In genomic region chr17:29640981-29641642, GRCh38 we compare ENCODE assay signal across 10 cellular contexts. TPM values are rescaled to one million over a fixed set of nuclear protein-coding genes. Genes with fewer than 3 reads are reported as not detected.
DNase-seq lines count a peak whose midpoint lies in the region; ATAC-seq, FAIRE-seq and TF ChIP-seq lines count a peak whose summit lies in the region.
"Had no signal": no experiment of that assay in that cellular context is flagged by ENCODE, and none has a peak within 500 bp of the region (broad histone marks: within the 10 kb centered on the region; RNA-seq: fewer than 3 reads in every experiment).

No MANE protein-coding gene starts in this region.

- peaks cover 0 to 74% of the 10 kb centered on the region in 2 donors for H3K4me1 ChIP-seq in right atrium auricular region
- H3K4me1 ChIP-seq in breast epithelium, result peaks cover 0 to 11% of the 10 kb centered on the region in 2 donors
- peaks cover 67% of the 10 kb centered on the region for H3K4me1 ChIP-seq in upper lobe of right lung

- H3K27me3 ChIP-seq in right atrium auricular region, result no peaks in the 10 kb centered on the region
- H3K27me3 ChIP-seq in breast epithelium, result no peaks in the 10 kb centered on the region
- H3K27me3 ChIP-seq in upper lobe of right lung, result no peaks in the 10 kb centered on the region

- H3K27ac Mint-ChIP-seq in naive B cell, result peak overlapping the region in 4 of 6 donors; percentile 59 to 79 (median 68)

- H3K36me3 Mint-ChIP-seq in naive B cell, result peaks cover 0 to 18% of the 10 kb centered on the region in 2 donors

- no peak overlapping the region for H3K4me3 Mint-ChIP-seq in naive B cell
- H3K4me3 Mint-ChIP-seq: T-helper 1 cell treated with Interleukin-12 subunit alpha and Interleukin-12 subunit beta and Interleukin-4 antibody, amounts not matched to agents 30 μg/mL and 1 μg/mL, for 36 hours had no signal

- no peak for DNase-seq in right atrium auricular region (ENCODE audit: low spot score)
- no peak for DNase-seq in Right ventricle myocardium inferior (ENCODE audit: missing footprints)
- no peak for DNase-seq in breast epithelium (ENCODE audit: low spot score in 2 of 2)
- DNase-seq in naive B cell, result no peak
- DNase-seq in upper lobe of right lung, result no peak
- DNase-seq in HTR-8/SVneo (ENCODE audit: insufficient read length, low spot score), result no peak
- DNase-seq: C1 segment of cervical spinal cord had no signal

- no peaks in the 10 kb centered on the region for H3K9me3 ChIP-seq in right atrium auricular region
- no peaks in the 10 kb centered on the region for H3K9me3 ChIP-seq in breast epithelium
- H3K9me3 ChIP-seq in upper lobe of right lung, result no peaks in the 10 kb centered on the region

- H3K27ac ChIP-seq in right atrium auricular region (peak overlapping the region; percentile 77 to 86), breast epithelium (peak overlapping the region; percentile 41 to 53), upper lobe of right lung (peak overlapping the region; percentile 84)

- intact Hi-C loops in Right ventricle myocardium inferior (cut with DNase I) (loop anchor here (5.0 kb wide), 2 partner anchors 121 to 286 kb away; no protein-coding TSS in a partner anchor), breast epithelium (cut with DNase I; ENCODE audit: low total_unique reads) (no loop called here), upper lobe of right lung (cut with DNase I) (no loop called here)

- TF ChIP-seq CTCF in right atrium auricular region (IDR thresholded peaks at IDR 0.05), result no peak
- TF ChIP-seq CTCF in breast epithelium (IDR thresholded peaks at IDR 0.05), result no peak
- TF ChIP-seq CTCF in upper lobe of right lung (IDR thresholded peaks at IDR 0.05), result no peak

- no peak for FAIRE-seq in HTR-8/SVneo (lab: Jason Lieb, UNC)

- peaks cover 16 to 43% (median 21%) of the 10 kb centered on the region in 3 donors for H3K4me1 Mint-ChIP-seq in naive B cell

- no peaks in the 10 kb centered on the region for H3K9me3 Mint-ChIP-seq in naive B cell
- H3K9me3 Mint-ChIP-seq: T-helper 1 cell treated with Interleukin-12 subunit alpha and Interleukin-12 subunit beta and Interleukin-4 antibody, amounts not matched to agents 30 μg/mL and 1 μg/mL, for 36 hours had no signal

- TF ChIP-seq POLR2A in breast epithelium (IDR thresholded peaks at IDR 0.05), result no peak

- no peaks in the 10 kb centered on the region for H3K27me3 Mint-ChIP-seq in naive B cell

- H3K4me3 ChIP-seq in right atrium auricular region (no peak overlapping the region), breast epithelium (no peak overlapping the region), upper lobe of right lung (no peak overlapping the region)

- ATAC-seq in Right ventricle myocardium inferior (no peak), naive B cell (ENCODE audit: low read depth in 2 of 2) (no peak), upper lobe of right lung (peak; percentile 43), HG03139 (IDR thresholded peaks at IDR 0.05; ENCODE audit: unreplicated experiment) (no peak), GM21381 (IDR thresholded peaks at IDR 0.05; ENCODE audit: unreplicated experiment) (no peak)

- H3K36me3 ChIP-seq in right atrium auricular region (peaks cover 7% of the 10 kb centered on the region), breast epithelium (no peaks in the 10 kb centered on the region), upper lobe of right lung (peaks cover 6% of the 10 kb centered on the region)

RNA-seq across cellular contexts. Expression of gene CORO6, which starts 18.4 kb away (rescaled TPM):
- total RNA-seq in right atrium auricular region (10 to 100 TPM; 65.0 to 87.6 TPM), Right ventricle myocardium inferior (93.2 TPM), breast epithelium (10 to 100 TPM in 2 of 3 donors, 1 to 10 TPM in 1; 6.6 to 21.3 (median 16.8) TPM), upper lobe of right lung (7.7 TPM)
- polyA plus RNA-seq in naive B cell (ENCODE audit: low read depth in 6 of 6), result under 1 TPM in 2 of 6 donors, not detected in 4; 0.12 to 0.13 TPM

RNA-seq across cellular contexts. Expression of gene ANKRD13B, which starts 48.2 kb away (rescaled TPM):
- total RNA-seq in right atrium auricular region (1 to 10 TPM; 6.6 to 8.3 TPM), Right ventricle myocardium inferior (9.2 TPM), breast epithelium (10 to 100 TPM in 1 of 3 donors, 1 to 10 TPM in 2; 8.5 to 13.0 (median 9.2) TPM), upper lobe of right lung (6.8 TPM)
- not detected for polyA plus RNA-seq in naive B cell (ENCODE audit: low read depth in 6 of 6)

RNA-seq across cellular contexts. Expression of gene GIT1, which starts 51.7 kb away (rescaled TPM):
- total RNA-seq in right atrium auricular region (10 to 100 TPM; 26.7 to 48.1 TPM), Right ventricle myocardium inferior (33.0 TPM), breast epithelium (10 to 100 TPM; 28.5 to 41.3 (median 31.2) TPM), upper lobe of right lung (64.8 TPM)
- polyA plus RNA-seq in naive B cell (ENCODE audit: low read depth in 6 of 6), result 10 to 100 TPM in 1 of 6 donors, 1 to 10 TPM in 5; 1.6 to 12.9 (median 4.4) TPM
